In the genomic region with DNA sequence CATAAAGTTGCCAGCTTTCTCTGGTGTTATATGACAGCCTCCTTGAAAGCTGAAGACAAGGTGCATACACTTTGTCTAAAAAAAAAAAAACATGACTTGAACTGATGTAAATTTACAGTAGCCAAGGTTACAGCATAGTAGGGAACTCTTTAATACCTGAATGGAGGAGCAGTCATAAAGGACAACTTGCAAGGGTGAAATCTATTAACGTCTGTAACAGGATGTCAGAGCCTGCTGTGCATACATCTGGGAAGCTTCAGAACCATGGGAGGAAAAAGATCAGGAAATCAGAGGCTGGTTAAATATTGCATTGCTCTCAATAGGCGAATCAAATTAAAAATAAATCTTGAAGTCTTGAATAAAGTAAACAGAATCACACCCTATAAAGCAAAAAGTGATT, we compare ENCODE assay signal across 16 cellular contexts.
DNase-seq lines count a peak whose midpoint lies in the region; TF ChIP-seq lines count a peak whose summit lies in the region.
"Had no signal": no experiment of that assay in that cellular context is flagged by ENCODE, and none has a peak within 500 bp of the region (broad histone marks: within the 10 kb centered on the region; RNA-seq: fewer than 3 reads in every experiment).

No MANE protein-coding gene starts in this region.

- H2AFZ ChIP-seq in OCI-LY3 (ENCODE audit: low read depth, low read length): 0 out of 2 replicates have a peak overlapping the region, but pooled peaks have one; percentile 15

- no peaks in the 10 kb centered on the region for H3K4me1 ChIP-seq in OCI-LY3 (ENCODE audit: low read length)
- H3K4me1 ChIP-seq: A549, BLaER1 had no signal

- DNase-seq in NCI-H146 (lab: John Stamatoyannopoulos, UW) (peak; percentile 2), NCI-H146 treated with DMSO at 0.1 percent for 48 hours (lab: John Stamatoyannopoulos, UW; ENCODE audit: unreplicated experiment) (no peak), left kidney (ENCODE audit: low read depth, low spot score) (peak; percentile 46), pons (ENCODE audit: low spot score) (peak; percentile 4), NCI-H1694 (lab: John Stamatoyannopoulos, UW) (no peak), NAMALWA (ENCODE audit: low spot score) (no peak), T-helper 1 cell (no peak)
- DNase-seq: CD8-positive, alpha-beta T cell; DND-41; EL had no signal

- no peaks in the 10 kb centered on the region for H3K9me3 ChIP-seq in OCI-LY3 (ENCODE audit: insufficient read depth, low read length)
- H3K9me3 ChIP-seq: A549, BLaER1, HAP-1 had no signal

- no peaks in the 10 kb centered on the region for H3K27me3 ChIP-seq in OCI-LY3 (ENCODE audit: low read depth, low read length)
- H3K27me3 ChIP-seq: BLaER1 had no signal

- H3K27ac ChIP-seq in OCI-LY3 (ENCODE audit: low read length): no peak overlapping the region
- H3K27ac ChIP-seq: 22Rv1, A549, BLaER1 had no signal

- TF ChIP-seq CTCF in OCI-LY3 (IDR thresholded peaks at IDR 0.05; ENCODE audit: low read depth, low read length): no peak

- H3K36me3 ChIP-seq in OCI-LY3 (replicated peaks; ENCODE audit: low read depth, low read length): no peaks in the 10 kb centered on the region
- H3K36me3 ChIP-seq: BLaER1, HAP-1 had no signal

- H3K79me2 ChIP-seq in OCI-LY3 (ENCODE audit: low read length): no peaks in the 10 kb centered on the region

- no peak overlapping the region for H3K4me3 ChIP-seq in OCI-LY3 (ENCODE audit: low read length)
- H3K4me3 ChIP-seq: A549, BLaER1, GM12878, HAP-1 had no signal

- no peak overlapping the region for H3K4me2 ChIP-seq in OCI-LY3 (ENCODE audit: low read length)
- H3K4me2 ChIP-seq: A549, BLaER1 had no signal

- H4K20me1 ChIP-seq in OCI-LY3 (ENCODE audit: insufficient read depth, low read length): no peaks in the 10 kb centered on the region
- H4K20me1 ChIP-seq: BLaER1 had no signal

- H3K9ac ChIP-seq in OCI-LY3 (ENCODE audit: low read length): no peak overlapping the region
- H3K9ac ChIP-seq: BLaER1 had no signal

Comparison
In these comparisons a context has a peak if more than half of its experiments do, and no peak if none do; other contexts are left out.
1. DNase-seq: peak in NCI-H146 (single experiment), left kidney (single experiment) and pons (single experiment); none in NCI-H146 treated with DMSO at 0.1 percent for 48 hours (single experiment), NCI-H1694 (single experiment), NAMALWA (single experiment) and T-helper 1 cell (0 of 5).